Comparison of ENCODE assay signal across 25 cellular contexts in genomic region chr10:23469596-23470237, GRCh38.
"Had no signal": no experiment of that assay in that cellular context is flagged by ENCODE, and none has a peak within 500 bp of the region (broad histone marks: within the 10 kb centered on the region; RNA-seq: fewer than 3 reads in every experiment).

No MANE protein-coding gene starts in this region.

- H3K9me3 Mint-ChIP-seq: activated naive CD4-positive, alpha-beta T cell treated with anti-CD3 and anti-CD28 coated beads, Interleukin-2, amount 10 ng/mL, durations not matched to agents 7 days and 5 days; activated naive CD8-positive, alpha-beta T cell treated with anti-CD3 and anti-CD28 coated beads, Interleukin-2, amount 50 U/mL, for 24 hours; activated T-cell treated with anti-CD3 and anti-CD28 coated beads, Interleukin-2, amount 50 U/mL, for 4 hours; central memory CD8-positive, alpha-beta T cell; naive B cell; neural crest cell; stimulated activated effector memory CD8-positive, alpha-beta T cell treated with anti-CD3 and anti-CD28 coated beads, Interleukin-12 subunit alpha, Interleukin-12 subunit beta, amount 100 ng/mL, for 72 hours had no signal

- H3K36me3 ChIP-seq: brain microvascular endothelial cell, colonic mucosa, left ventricle myocardium inferior, tibial artery had no signal

- H3K4me1 Mint-ChIP-seq: activated naive CD4-positive, alpha-beta T cell treated with anti-CD3 and anti-CD28 coated beads, Interleukin-2, amount 10 ng/mL, durations not matched to agents 7 days and 5 days; central memory CD8-positive, alpha-beta T cell; neural crest cell; stimulated activated effector memory CD8-positive, alpha-beta T cell treated with anti-CD3 and anti-CD28 coated beads, Interleukin-12 subunit alpha, Interleukin-12 subunit beta, amount 100 ng/mL, for 72 hours had no signal

- H3K27ac ChIP-seq: brain microvascular endothelial cell, colonic mucosa, foreskin keratinocyte, left ventricle myocardium inferior, psoas muscle, tibial artery had no signal

- H3K4me3 ChIP-seq: colonic mucosa, left ventricle myocardium inferior, psoas muscle, smooth muscle cell, tibial artery had no signal

- DNase-seq: activated CD4-positive, alpha-beta T cell treated with anti-CD3 and anti-CD28 coated beads, Interleukin-2, amount 50 U/mL, for 1 hour; activated CD8-positive, alpha-beta memory T cell treated with anti-CD3 and anti-CD28 coated beads, Interleukin-2, amount 50 U/mL, for 4 hours; activated effector memory CD4-positive, alpha-beta T cell treated with Interleukin-2 at 50 U/mL for 16 hours; activated naive CD4-positive, alpha-beta T cell treated with anti-CD3 and anti-CD28 coated beads, Interleukin-2, amount 10 ng/mL, durations not matched to agents 7 days and 5 days; activated naive CD8-positive, alpha-beta T cell treated with anti-CD3 and anti-CD28 coated beads, Interleukin-2, amount 50 U/mL, for 24 hours; activated T-cell treated with anti-CD3 and anti-CD28 coated beads, Interleukin-2, amount 50 U/mL, for 4 hours; anterior cingulate cortex; brain microvascular endothelial cell; colonic mucosa; foreskin keratinocyte; glutamatergic neuron; hypothalamus; left ventricle myocardium inferior; naive B cell; psoas muscle; right cardiac atrium; stimulated activated CD4-positive, alpha-beta T cell treated with anti-CD3 and anti-CD28 coated beads, Interleukin-4, amount 100 ng/mL, for 24 hours; T-helper 1 cell; T-helper 9 cell; tibial artery had no signal

- H3K9me3 ChIP-seq: colonic mucosa, left ventricle myocardium inferior, psoas muscle, tibial artery had no signal

- FAIRE-seq: keratinocyte had no signal

- H3K4me2 ChIP-seq: smooth muscle cell had no signal

- H3K4me1 ChIP-seq: colonic mucosa, psoas muscle, tibial artery had no signal

- H3K27me3 ChIP-seq: brain microvascular endothelial cell, colonic mucosa, tibial artery had no signal

- H3K4me3 Mint-ChIP-seq: activated naive CD4-positive, alpha-beta T cell treated with anti-CD3 and anti-CD28 coated beads, Interleukin-2, amount 10 ng/mL, durations not matched to agents 7 days and 5 days; activated naive CD8-positive, alpha-beta T cell treated with anti-CD3 and anti-CD28 coated beads, Interleukin-2, amount 50 U/mL, for 24 hours; activated T-cell treated with anti-CD3 and anti-CD28 coated beads, Interleukin-2, amount 50 U/mL, for 4 hours; central memory CD8-positive, alpha-beta T cell; neural crest cell; stimulated activated effector memory CD8-positive, alpha-beta T cell treated with anti-CD3 and anti-CD28 coated beads, Interleukin-12 subunit alpha, Interleukin-12 subunit beta, amount 100 ng/mL, for 72 hours had no signal

- ATAC-seq: activated naive CD8-positive, alpha-beta T cell treated with anti-CD3 and anti-CD28 coated beads, Interleukin-2, amount 50 U/mL, for 24 hours; activated T-cell treated with anti-CD3 and anti-CD28 coated beads, Interleukin-2, amount 50 U/mL, for 4 hours; foreskin keratinocyte; psoas muscle; right cardiac atrium; stimulated activated effector memory CD8-positive, alpha-beta T cell treated with anti-CD3 and anti-CD28 coated beads, Interleukin-12 subunit alpha, Interleukin-12 subunit beta, amount 100 ng/mL, for 72 hours had no signal

- H3K36me3 Mint-ChIP-seq: activated naive CD4-positive, alpha-beta T cell treated with anti-CD3 and anti-CD28 coated beads, Interleukin-2, amount 10 ng/mL, durations not matched to agents 7 days and 5 days; naive B cell; stimulated activated effector memory CD8-positive, alpha-beta T cell treated with anti-CD3 and anti-CD28 coated beads, Interleukin-12 subunit alpha, Interleukin-12 subunit beta, amount 100 ng/mL, for 72 hours had no signal

- H3K27ac Mint-ChIP-seq: activated naive CD4-positive, alpha-beta T cell treated with anti-CD3 and anti-CD28 coated beads, Interleukin-2, amount 10 ng/mL, durations not matched to agents 7 days and 5 days; activated naive CD8-positive, alpha-beta T cell treated with anti-CD3 and anti-CD28 coated beads, Interleukin-2, amount 50 U/mL, for 24 hours; stimulated activated effector memory CD8-positive, alpha-beta T cell treated with anti-CD3 and anti-CD28 coated beads, Interleukin-12 subunit alpha, Interleukin-12 subunit beta, amount 100 ng/mL, for 72 hours had no signal
